ENCODE assay signal across 1 cellular context in genomic region chr10:59872892-59873463, GRCh38.
A peak's percentile ranks its signal among the peaks of the same experiment; 100 is the strongest.
TF ChIP-seq lines count a peak whose summit lies in the region.

No MANE protein-coding gene starts in this region.

TF ChIP-seq in HEK293, 187 proteins besides CTCF, POLR2A, EP300 and RAD21 (continued from another document):
- TF ChIP-seq, protein P1, sequence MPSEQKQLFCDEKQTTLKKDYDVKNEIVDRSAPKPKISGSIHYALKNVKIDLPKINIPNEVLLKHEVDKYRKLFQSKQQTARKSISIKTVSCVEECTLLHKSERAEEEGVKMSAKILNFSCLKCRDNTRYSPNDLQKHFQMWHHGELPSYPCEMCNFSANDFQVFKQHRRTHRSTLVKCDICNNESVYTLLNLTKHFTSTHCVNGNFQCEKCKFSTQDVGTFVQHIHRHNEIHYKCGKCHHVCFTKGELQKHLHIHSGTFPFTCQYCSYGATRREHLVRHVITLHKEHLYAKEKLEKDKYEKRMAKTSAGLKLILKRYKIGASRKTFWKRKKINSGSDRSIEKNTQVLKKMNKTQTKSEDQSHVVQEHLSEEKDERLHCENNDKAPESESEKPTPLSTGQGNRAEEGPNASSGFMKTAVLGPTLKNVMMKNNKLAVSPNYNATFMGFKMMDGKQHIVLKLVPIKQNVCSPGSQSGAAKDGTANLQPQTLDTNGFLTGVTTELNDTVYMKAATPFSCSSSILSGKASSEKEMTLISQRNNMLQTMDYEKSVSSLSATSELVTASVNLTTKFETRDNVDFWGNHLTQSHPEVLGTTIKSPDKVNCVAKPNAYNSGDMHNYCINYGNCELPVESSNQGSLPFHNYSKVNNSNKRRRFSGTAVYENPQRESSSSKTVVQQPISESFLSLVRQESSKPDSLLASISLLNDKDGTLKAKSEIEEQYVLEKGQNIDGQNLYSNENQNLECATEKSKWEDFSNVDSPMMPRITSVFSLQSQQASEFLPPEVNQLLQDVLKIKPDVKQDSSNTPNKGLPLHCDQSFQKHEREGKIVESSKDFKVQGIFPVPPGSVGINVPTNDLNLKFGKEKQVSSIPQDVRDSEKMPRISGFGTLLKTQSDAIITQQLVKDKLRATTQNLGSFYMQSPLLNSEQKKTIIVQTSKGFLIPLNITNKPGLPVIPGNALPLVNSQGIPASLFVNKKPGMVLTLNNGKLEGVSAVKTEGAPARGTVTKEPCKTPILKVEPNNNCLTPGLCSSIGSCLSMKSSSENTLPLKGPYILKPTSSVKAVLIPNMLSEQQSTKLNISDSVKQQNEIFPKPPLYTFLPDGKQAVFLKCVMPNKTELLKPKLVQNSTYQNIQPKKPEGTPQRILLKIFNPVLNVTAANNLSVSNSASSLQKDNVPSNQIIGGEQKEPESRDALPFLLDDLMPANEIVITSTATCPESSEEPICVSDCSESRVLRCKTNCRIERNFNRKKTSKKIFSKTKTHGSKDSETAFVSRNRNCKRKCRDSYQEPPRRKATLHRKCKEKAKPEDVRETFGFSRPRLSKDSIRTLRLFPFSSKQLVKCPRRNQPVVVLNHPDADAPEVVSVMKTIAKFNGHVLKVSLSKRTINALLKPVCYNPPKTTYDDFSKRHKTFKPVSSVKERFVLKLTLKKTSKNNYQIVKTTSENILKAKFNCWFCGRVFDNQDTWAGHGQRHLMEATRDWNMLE (tag by site-specific recombination; conservative IDR thresholded peaks at IDR 0.05; ENCODE audit: low read depth): no peak
- TF ChIP-seq ZNF692 (tag by site-specific recombination; IDR thresholded peaks at IDR 0.05) (peak; percentile 98), KLF7 (tag by site-specific recombination; IDR thresholded peaks at IDR 0.05; ENCODE audit: borderline replicate concordance) (no peak), ZSCAN23 (tag by site-specific recombination; IDR thresholded peaks at IDR 0.05) (no peak), MEIS1 (CRISPR knock-in tag; IDR thresholded peaks at IDR 0.05; ENCODE audit: borderline replicate concordance) (no peak), ZNF302 (tag by site-specific recombination; IDR thresholded peaks at IDR 0.05; ENCODE audit: low read depth) (no peak), ZNF544 (tag by site-specific recombination; IDR thresholded peaks at IDR 0.05) (no peak), WT1 (tag by site-specific recombination; IDR thresholded peaks at IDR 0.05) (no peak), ZBTB21 (tag by site-specific recombination; IDR thresholded peaks at IDR 0.05) (peak; percentile 60; the same call in 1 of the 2 replicates), ZNF596 (tag by site-specific recombination; IDR thresholded peaks at IDR 0.05) (no peak), GLI4 (tag by site-specific recombination; IDR thresholded peaks at IDR 0.05) (no peak), PRDM1 (tag by site-specific recombination; IDR thresholded peaks at IDR 0.05) (peak; percentile 58; the same call in 1 of the 2 replicates), SP2 (tag by site-specific recombination; IDR thresholded peaks at IDR 0.05) (no peak; the same call in 1 of the 2 replicates), KLF10 (tag by site-specific recombination; IDR thresholded peaks at IDR 0.05) (no peak), ZNF266 (tag by site-specific recombination; IDR thresholded peaks at IDR 0.05; ENCODE audit: low read depth) (no peak), ZNF184 (tag by site-specific recombination; IDR thresholded peaks at IDR 0.05) (no peak), ZBTB48 (tag by site-specific recombination; IDR thresholded peaks at IDR 0.05) (no peak), SALL2 (tag by site-specific recombination; IDR thresholded peaks at IDR 0.05; ENCODE audit: borderline replicate concordance) (no peak), ZNF335 (tag by site-specific recombination; conservative IDR thresholded peaks at IDR 0.05) (0 out of 2 replicates have a peak, but pooled peaks have one; percentile 28), ZNF791 (tag by site-specific recombination; IDR thresholded peaks at IDR 0.05) (no peak), SCRT2 (tag by site-specific recombination; IDR thresholded peaks at IDR 0.05) (no peak), ZNF16 (tag by site-specific recombination; IDR thresholded peaks at IDR 0.05; ENCODE audit: low read depth) (no peak), ZNF585B (tag by site-specific recombination; IDR thresholded peaks at IDR 0.05) (no peak), HOXC10 (CRISPR knock-in tag; IDR thresholded peaks at IDR 0.05) (no peak), HOXD13 (CRISPR knock-in tag; IDR thresholded peaks at IDR 0.05; ENCODE audit: borderline replicate concordance) (no peak), ZXDB (tag by site-specific recombination; IDR thresholded peaks at IDR 0.05) (no peak; the same call in 1 of the 2 replicates), ELK4 (IDR thresholded peaks at IDR 0.05; ENCODE audit: borderline replicate concordance, low read depth, low read length) (no peak), ZNF555 (tag by site-specific recombination; conservative IDR thresholded peaks at IDR 0.05) (no peak), PRDM4 (tag by site-specific recombination; IDR thresholded peaks at IDR 0.05) (peak; percentile 34; the same call in 1 of the 2 replicates), ZNF423 (tag by site-specific recombination; IDR thresholded peaks at IDR 0.05) (no peak), ZFP69B (tag by site-specific recombination; IDR thresholded peaks at IDR 0.05) (peak; percentile 95), ZNF629 (tag by site-specific recombination; IDR thresholded peaks at IDR 0.05) (peak; percentile 87), YY2 (tag by site-specific recombination; IDR thresholded peaks at IDR 0.05) (no peak), MYNN (tag by site-specific recombination; IDR thresholded peaks at IDR 0.05; ENCODE audit: borderline replicate concordance) (no peak), ZNF426 (tag by site-specific recombination; IDR thresholded peaks at IDR 0.05) (no peak), ZNF514 (tag by site-specific recombination; IDR thresholded peaks at IDR 0.05) (no peak), ZNF600 (tag by site-specific recombination; IDR thresholded peaks at IDR 0.05) (peak; percentile 83), ZNF549 (tag by site-specific recombination; IDR thresholded peaks at IDR 0.05) (no peak), ZNF76 (tag by site-specific recombination; IDR thresholded peaks at IDR 0.05; ENCODE audit: borderline replicate concordance, low read depth) (no peak), ZNF660 (tag by site-specific recombination; IDR thresholded peaks at IDR 0.05) (no peak), SETDB1 (IDR thresholded peaks at IDR 0.05; ENCODE audit: insufficient read length, low read length) (no peak), ZNF837 (tag by site-specific recombination; IDR thresholded peaks at IDR 0.05) (no peak), ZNF776 (tag by site-specific recombination; IDR thresholded peaks at IDR 0.05; ENCODE audit: borderline replicate concordance) (no peak)
- TF ChIP-seq, protein P2, sequence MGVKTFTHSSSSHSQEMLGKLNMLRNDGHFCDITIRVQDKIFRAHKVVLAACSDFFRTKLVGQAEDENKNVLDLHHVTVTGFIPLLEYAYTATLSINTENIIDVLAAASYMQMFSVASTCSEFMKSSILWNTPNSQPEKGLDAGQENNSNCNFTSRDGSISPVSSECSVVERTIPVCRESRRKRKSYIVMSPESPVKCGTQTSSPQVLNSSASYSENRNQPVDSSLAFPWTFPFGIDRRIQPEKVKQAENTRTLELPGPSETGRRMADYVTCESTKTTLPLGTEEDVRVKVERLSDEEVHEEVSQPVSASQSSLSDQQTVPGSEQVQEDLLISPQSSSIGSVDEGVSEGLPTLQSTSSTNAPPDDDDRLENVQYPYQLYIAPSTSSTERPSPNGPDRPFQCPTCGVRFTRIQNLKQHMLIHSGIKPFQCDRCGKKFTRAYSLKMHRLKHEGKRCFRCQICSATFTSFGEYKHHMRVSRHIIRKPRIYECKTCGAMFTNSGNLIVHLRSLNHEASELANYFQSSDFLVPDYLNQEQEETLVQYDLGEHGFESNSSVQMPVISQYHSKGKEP (tag by site-specific recombination; IDR thresholded peaks at IDR 0.05): peak; percentile 10; the same call in 1 of the 2 replicates
- TF ChIP-seq, protein P3, sequence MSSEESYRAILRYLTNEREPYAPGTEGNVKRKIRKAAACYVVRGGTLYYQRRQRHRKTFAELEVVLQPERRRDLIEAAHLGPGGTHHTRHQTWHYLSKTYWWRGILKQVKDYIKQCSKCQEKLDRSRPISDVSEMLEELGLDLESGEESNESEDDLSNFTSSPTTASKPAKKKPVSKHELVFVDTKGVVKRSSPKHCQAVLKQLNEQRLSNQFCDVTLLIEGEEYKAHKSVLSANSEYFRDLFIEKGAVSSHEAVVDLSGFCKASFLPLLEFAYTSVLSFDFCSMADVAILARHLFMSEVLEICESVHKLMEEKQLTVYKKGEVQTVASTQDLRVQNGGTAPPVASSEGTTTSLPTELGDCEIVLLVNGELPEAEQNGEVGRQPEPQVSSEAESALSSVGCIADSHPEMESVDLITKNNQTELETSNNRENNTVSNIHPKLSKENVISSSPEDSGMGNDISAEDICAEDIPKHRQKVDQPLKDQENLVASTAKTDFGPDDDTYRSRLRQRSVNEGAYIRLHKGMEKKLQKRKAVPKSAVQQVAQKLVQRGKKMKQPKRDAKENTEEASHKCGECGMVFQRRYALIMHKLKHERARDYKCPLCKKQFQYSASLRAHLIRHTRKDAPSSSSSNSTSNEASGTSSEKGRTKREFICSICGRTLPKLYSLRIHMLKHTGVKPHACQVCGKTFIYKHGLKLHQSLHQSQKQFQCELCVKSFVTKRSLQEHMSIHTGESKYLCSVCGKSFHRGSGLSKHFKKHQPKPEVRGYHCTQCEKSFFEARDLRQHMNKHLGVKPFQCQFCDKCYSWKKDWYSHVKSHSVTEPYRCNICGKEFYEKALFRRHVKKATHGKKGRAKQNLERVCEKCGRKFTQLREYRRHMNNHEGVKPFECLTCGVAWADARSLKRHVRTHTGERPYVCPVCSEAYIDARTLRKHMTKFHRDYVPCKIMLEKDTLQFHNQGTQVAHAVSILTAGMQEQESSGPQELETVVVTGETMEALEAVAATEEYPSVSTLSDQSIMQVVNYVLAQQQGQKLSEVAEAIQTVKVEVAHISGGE (tag by site-specific recombination; conservative IDR thresholded peaks at IDR 0.05; ENCODE audit: low read depth): no peak
- TF ChIP-seq, protein P4, sequence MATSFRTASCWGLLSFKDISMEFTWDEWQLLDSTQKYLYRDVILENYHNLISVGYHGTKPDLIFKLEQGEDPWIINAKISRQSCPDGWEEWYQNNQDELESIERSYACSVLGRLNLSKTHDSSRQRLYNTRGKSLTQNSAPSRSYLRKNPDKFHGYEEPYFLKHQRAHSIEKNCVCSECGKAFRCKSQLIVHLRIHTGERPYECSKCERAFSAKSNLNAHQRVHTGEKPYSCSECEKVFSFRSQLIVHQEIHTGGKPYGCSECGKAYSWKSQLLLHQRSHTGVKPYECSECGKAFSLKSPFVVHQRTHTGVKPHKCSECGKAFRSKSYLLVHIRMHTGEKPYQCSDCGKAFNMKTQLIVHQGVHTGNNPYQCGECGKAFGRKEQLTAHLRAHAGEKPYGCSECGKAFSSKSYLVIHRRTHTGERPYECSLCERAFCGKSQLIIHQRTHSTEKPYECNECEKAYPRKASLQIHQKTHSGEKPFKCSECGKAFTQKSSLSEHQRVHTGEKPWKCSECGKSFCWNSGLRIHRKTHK (tag by site-specific recombination; IDR thresholded peaks at IDR 0.05): no peak
- TF ChIP-seq, protein P5, sequence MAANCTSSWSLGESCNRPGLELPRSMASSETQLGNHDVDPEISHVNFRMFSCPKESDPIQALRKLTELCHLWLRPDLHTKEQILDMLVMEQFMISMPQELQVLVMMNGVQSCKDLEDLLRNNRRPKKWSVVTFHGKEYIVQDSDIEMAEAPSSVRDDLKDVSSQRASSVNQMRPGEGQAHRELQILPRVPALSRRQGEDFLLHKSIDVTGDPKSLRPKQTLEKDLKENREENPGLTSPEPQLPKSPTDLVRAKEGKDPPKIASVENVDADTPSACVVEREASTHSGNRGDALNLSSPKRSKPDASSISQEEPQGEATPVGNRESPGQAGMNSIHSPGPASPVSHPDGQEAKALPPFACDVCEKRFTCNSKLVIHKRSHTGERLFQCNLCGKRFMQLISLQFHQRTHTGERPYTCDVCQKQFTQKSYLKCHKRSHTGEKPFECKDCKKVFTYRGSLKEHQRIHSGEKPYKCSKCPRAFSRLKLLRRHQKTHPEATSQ (tag by site-specific recombination; IDR thresholded peaks at IDR 0.05): no peak
